In genomic region chr4:2451036-2451520, GRCh38 we compare ENCODE assay signal across 27 cellular contexts. TPM values are rescaled to one million over a fixed set of nuclear protein-coding genes. Genes with fewer than 3 reads are reported as not detected.
"Had no signal": no experiment of that assay in that cellular context is flagged by ENCODE, and none has a peak within 500 bp of the region (broad histone marks: within the 10 kb centered on the region; RNA-seq: fewer than 3 reads in every experiment).

No MANE protein-coding gene starts in this region.

- H3K27ac ChIP-seq: cardiac muscle cell, SJCRH30 had no signal

- H3K4me1 ChIP-seq: SJCRH30 had no signal

- H3K36me3 Mint-ChIP-seq: brain, WTC11 had no signal

- DNase-seq: activated CD4-positive, alpha-beta T cell treated with anti-CD3 and anti-CD28 coated beads for 48 hours; activated CD4-positive, alpha-beta T cell treated with anti-CD3 and anti-CD28 coated beads, Interleukin-2, amount 50 U/mL, for 4 hours; activated CD4-positive, CD25-positive, alpha-beta regulatory T cell treated with anti-CD3 and anti-CD28 coated beads, Interleukin-2, amount 50 U/mL, for 72 hours; activated CD8-positive, alpha-beta memory T cell treated with anti-CD3 and anti-CD28 coated beads, Interleukin-2, amount 50 U/mL, for 48 hours; activated CD8-positive, alpha-beta T cell treated with anti-CD3 and anti-CD28 coated beads, Interleukin-2, amount 10 ng/mL, durations not matched to agents 7 days and 5 days; activated naive CD4-positive, alpha-beta T cell treated with anti-CD3 and anti-CD28 coated beads, Interleukin-2, amount 50 U/mL, for 16 hours; activated T-cell treated with anti-CD3 and anti-CD28 coated beads, Interleukin-2, amount 50 U/mL, for 1 hour; amniotic stem cell; MM.1S; NCI-H1105; NCI-H1436; NCI-H1694 treated with DMSO at 0.1 percent for 48 hours; NCI-H2029 treated with DMSO at 0.1 percent for 48 hours; NCI-H510A treated with DMSO at 0.1 percent for 48 hours; NCI-H69; NK-92 treated with Interleukin-12 subunit alpha and Interleukin-12 subunit beta, amount 100 ng/mL, for 24 hours; OCI-M1; Right ventricle myocardium superior; RPMI8226; SJCRH30; SK-N-SH; SW 1271 had no signal

- H3K36me3 ChIP-seq: cardiac muscle cell, SJCRH30 had no signal

- FAIRE-seq: astrocyte had no signal

- H3K9me3 Mint-ChIP-seq: brain, WTC11 had no signal

- H3K4me3 Mint-ChIP-seq: activated CD8-positive, alpha-beta T cell treated with anti-CD3 and anti-CD28 coated beads, Interleukin-2, amount 10 ng/mL, durations not matched to agents 7 days and 5 days; brain; WTC11 had no signal

- H3K9ac ChIP-seq: SK-N-SH had no signal

- ATAC-seq: activated CD8-positive, alpha-beta T cell treated with anti-CD3 and anti-CD28 coated beads, Interleukin-2, amount 10 ng/mL, durations not matched to agents 7 days and 5 days; WTC11 had no signal

- H3K4me2 ChIP-seq: SK-N-SH had no signal

- H3K4me3 ChIP-seq: cardiac muscle cell, SJCRH30 had no signal

- H3K27ac Mint-ChIP-seq: activated CD8-positive, alpha-beta T cell treated with anti-CD3 and anti-CD28 coated beads, Interleukin-2, amount 10 ng/mL, durations not matched to agents 7 days and 5 days; brain; WTC11 had no signal

- H3K27me3 ChIP-seq: cardiac muscle cell had no signal

- H3K4me1 Mint-ChIP-seq: brain, WTC11 had no signal

- H3K9me3 ChIP-seq: SJCRH30, SK-N-SH had no signal

RNA-seq across cellular contexts. Expression of gene CFAP99, which starts 32.3 kb away (rescaled TPM):
- total RNA-seq: activated CD8-positive, alpha-beta T cell treated with anti-CD3 and anti-CD28 coated beads, Interleukin-2, amount 10 ng/mL, durations not matched to agents 7 days and 5 days; astrocyte; cardiac muscle cell; Right ventricle myocardium superior; SJCRH30; T-helper 1 cell treated with Interleukin-12 subunit alpha and Interleukin-12 subunit beta and Interleukin-4 antibody, amounts not matched to agents 30 ng/mL and 1 ng/mL, for 36 hours; WTC11 had no signal

RNA-seq across cellular contexts. Expression of gene ZFYVE28, which starts 32.6 kb away (rescaled TPM):
- total RNA-seq: SJCRH30 had no signal
